ENCODE assay signal across 40 cellular contexts in genomic region chr20:22838001-22838400, GRCh38.
"Had no signal": no experiment of that assay in that cellular context is flagged by ENCODE, and none has a peak within 500 bp of the region (broad histone marks: within the 10 kb centered on the region; RNA-seq: fewer than 3 reads in every experiment).

No MANE protein-coding gene starts in this region.

- H3K36me3 Mint-ChIP-seq: activated naive CD4-positive, alpha-beta T cell treated with anti-CD3 and anti-CD28 coated beads, Interleukin-2, amount 10 ng/mL, durations not matched to agents 7 days and 5 days; activated naive CD4-positive, alpha-beta T cell treated with anti-CD3 and anti-CD28 coated beads, Interleukin-2, amount 50 U/mL, for 24 hours; activated naive CD4-positive, alpha-beta T cell treated with anti-CD3 and anti-CD28 coated beads, Interleukin-2, amount 50 U/mL, for 72 hours; activated naive CD8-positive, alpha-beta T cell; activated naive CD8-positive, alpha-beta T cell treated with anti-CD3 and anti-CD28 coated beads for 36 hours; activated naive CD8-positive, alpha-beta T cell treated with anti-CD3 and anti-CD28 coated beads, Interleukin-2, amount 10 ng/mL, durations not matched to agents 7 days and 5 days; brain had no signal

- H3K27me3 Mint-ChIP-seq: activated naive CD4-positive, alpha-beta T cell treated with anti-CD3 and anti-CD28 coated beads, Interleukin-2, amount 10 ng/mL, durations not matched to agents 7 days and 5 days; activated naive CD4-positive, alpha-beta T cell treated with anti-CD3 and anti-CD28 coated beads, Interleukin-2, amount 50 U/mL, for 24 hours; activated naive CD8-positive, alpha-beta T cell treated with anti-CD3 and anti-CD28 coated beads for 36 hours; activated naive CD8-positive, alpha-beta T cell treated with anti-CD3 and anti-CD28 coated beads, Interleukin-2, amount 10 ng/mL, durations not matched to agents 7 days and 5 days; activated T-cell treated with anti-CD3 and anti-CD28 coated beads, Interleukin-2, amount 50 U/mL, for 24 hours; activated T-helper 17 cell treated with anti-CD3 and anti-CD28 coated beads, Interleukin-2, amount 50 U/mL, for 72 hours; central memory CD8-positive, alpha-beta T cell had no signal

- H3K27ac ChIP-seq: adrenal gland, ascending aorta, body of pancreas, brain microvascular endothelial cell, breast epithelium, cardiac muscle cell had no signal

- H3K4me3 Mint-ChIP-seq: activated naive CD4-positive, alpha-beta T cell treated with anti-CD3 and anti-CD28 coated beads for 36 hours; activated naive CD4-positive, alpha-beta T cell treated with anti-CD3 and anti-CD28 coated beads, Interleukin-2, amount 10 ng/mL, durations not matched to agents 7 days and 5 days; activated naive CD4-positive, alpha-beta T cell treated with anti-CD3 and anti-CD28 coated beads, Interleukin-2, amount 50 U/mL, for 24 hours; activated naive CD8-positive, alpha-beta T cell; activated naive CD8-positive, alpha-beta T cell treated with anti-CD3 and anti-CD28 coated beads for 36 hours; activated naive CD8-positive, alpha-beta T cell treated with anti-CD3 and anti-CD28 coated beads, Interleukin-2, amount 10 ng/mL, durations not matched to agents 7 days and 5 days; activated naive CD8-positive, alpha-beta T cell treated with anti-CD3 and anti-CD28 coated beads, Interleukin-2, amount 50 U/mL, for 24 hours; activated T-cell treated with anti-CD3 and anti-CD28 coated beads, Interleukin-2, amount 50 U/mL, for 24 hours; activated T-cell treated with anti-CD3 and anti-CD28 coated beads, Interleukin-2, amount 50 U/mL, for 4 hours; activated T-cell treated with anti-CD3 and anti-CD28 coated beads, Interleukin-2, amount 50 U/mL, for 72 hours; activated T-helper 1 cell treated with anti-CD3 and anti-CD28 coated beads, Interleukin-12 subunit alpha, Interleukin-12 subunit beta, Interleukin-2, Interleukin-4 antibody, amounts not matched to agents 30 ng/mL and 10 ng/mL and 1 ng/mL, durations not matched to agents 14 hours and 24 hours and 36 hours; activated T-helper 17 cell treated with anti-CD3 and anti-CD28 coated beads, Interleukin-2, amount 50 U/mL, for 72 hours; brain; central memory CD8-positive, alpha-beta T cell had no signal

- H3K4me1 ChIP-seq: ascending aorta, breast epithelium had no signal

- H3K9me3 ChIP-seq: adrenal gland, ascending aorta, body of pancreas, breast epithelium had no signal

- H3K4me3 ChIP-seq: adrenal gland, ascending aorta, body of pancreas, breast epithelium, cardiac muscle cell had no signal

- DNase-seq: activated effector memory CD4-positive, alpha-beta T cell treated with anti-CD3 and anti-CD28 coated beads, Interleukin-2, amount 50 U/mL, for 16 hours; activated effector memory CD4-positive, alpha-beta T cell treated with Interleukin-2 at 50 U/mL for 16 hours; activated gamma-delta T cell; activated gamma-delta T cell treated with Interleukin-2 at 50 U/mL for 16 hours; activated naive CD4-positive, alpha-beta T cell; activated naive CD4-positive, alpha-beta T cell treated with anti-CD3 and anti-CD28 coated beads for 36 hours; activated naive CD4-positive, alpha-beta T cell treated with anti-CD3 and anti-CD28 coated beads, Interleukin-2, amount 10 ng/mL, durations not matched to agents 7 days and 5 days; activated naive CD4-positive, alpha-beta T cell treated with anti-CD3 and anti-CD28 coated beads, Interleukin-2, amount 50 U/mL, for 16 hours; activated naive CD4-positive, alpha-beta T cell treated with Interleukin-2 at 50 U/mL for 16 hours; activated naive CD8-positive, alpha-beta T cell treated with anti-CD3 and anti-CD28 coated beads for 36 hours; activated naive CD8-positive, alpha-beta T cell treated with anti-CD3 and anti-CD28 coated beads, Interleukin-2, amount 10 ng/mL, durations not matched to agents 7 days and 5 days; activated naive CD8-positive, alpha-beta T cell treated with anti-CD3 and anti-CD28 coated beads, Interleukin-2, amount 50 U/mL, for 24 hours; activated T-cell treated with anti-CD3 and anti-CD28 coated beads for 4 hours; activated T-cell treated with anti-CD3 and anti-CD28 coated beads, Interleukin-2, amount 50 U/mL, for 1 hour; activated T-cell treated with anti-CD3 and anti-CD28 coated beads, Interleukin-2, amount 50 U/mL, for 24 hours; activated T-cell treated with anti-CD3 and anti-CD28 coated beads, Interleukin-2, amount 50 U/mL, for 4 hours; activated T-cell treated with anti-CD3 and anti-CD28 coated beads, Interleukin-2, amount 50 U/mL, for 48 hours; activated T-cell treated with anti-CD3 and anti-CD28 coated beads, Interleukin-2, amount 50 U/mL, for 72 hours; adrenal gland; amniotic stem cell; amygdala; anterior cingulate cortex; aorta; body of pancreas; brain microvascular endothelial cell; caudate nucleus; central memory CD4-positive, alpha-beta T cell; cerebellar nuclear complex had no signal

- H3K4me1 Mint-ChIP-seq: activated naive CD4-positive, alpha-beta T cell treated with anti-CD3 and anti-CD28 coated beads, Interleukin-2, amount 10 ng/mL, durations not matched to agents 7 days and 5 days; activated naive CD4-positive, alpha-beta T cell treated with anti-CD3 and anti-CD28 coated beads, Interleukin-2, amount 50 U/mL, for 24 hours; activated naive CD8-positive, alpha-beta T cell treated with anti-CD3 and anti-CD28 coated beads for 36 hours; activated naive CD8-positive, alpha-beta T cell treated with anti-CD3 and anti-CD28 coated beads, Interleukin-2, amount 10 ng/mL, durations not matched to agents 7 days and 5 days; activated naive CD8-positive, alpha-beta T cell treated with anti-CD3 and anti-CD28 coated beads, Interleukin-2, amount 50 U/mL, for 24 hours; activated T-helper 17 cell treated with anti-CD3 and anti-CD28 coated beads, Interleukin-2, amount 50 U/mL, for 72 hours; brain; central memory CD8-positive, alpha-beta T cell had no signal

- H3K27ac Mint-ChIP-seq: activated naive CD4-positive, alpha-beta T cell treated with anti-CD3 and anti-CD28 coated beads for 36 hours; activated naive CD4-positive, alpha-beta T cell treated with anti-CD3 and anti-CD28 coated beads, Interleukin-2, amount 10 ng/mL, durations not matched to agents 7 days and 5 days; activated naive CD4-positive, alpha-beta T cell treated with anti-CD3 and anti-CD28 coated beads, Interleukin-2, amount 50 U/mL, for 24 hours; activated naive CD4-positive, alpha-beta T cell treated with anti-CD3 and anti-CD28 coated beads, Interleukin-2, amount 50 U/mL, for 72 hours; activated naive CD8-positive, alpha-beta T cell; activated naive CD8-positive, alpha-beta T cell treated with anti-CD3 and anti-CD28 coated beads for 36 hours; activated naive CD8-positive, alpha-beta T cell treated with anti-CD3 and anti-CD28 coated beads, Interleukin-2, amount 10 ng/mL, durations not matched to agents 7 days and 5 days; activated naive CD8-positive, alpha-beta T cell treated with anti-CD3 and anti-CD28 coated beads, Interleukin-2, amount 50 U/mL, for 24 hours; activated T-cell treated with anti-CD3 and anti-CD28 coated beads, Interleukin-2, amount 50 U/mL, for 24 hours; activated T-cell treated with anti-CD3 and anti-CD28 coated beads, Interleukin-2, amount 50 U/mL, for 72 hours; activated T-helper 1 cell treated with anti-CD3 and anti-CD28 coated beads, Interleukin-12 subunit alpha, Interleukin-12 subunit beta, Interleukin-2, Interleukin-4 antibody, amounts not matched to agents 30 ng/mL and 10 ng/mL and 1 ng/mL, durations not matched to agents 14 hours and 24 hours and 36 hours; activated T-helper 17 cell treated with anti-CD3 and anti-CD28 coated beads, Interleukin-2, amount 50 U/mL, for 72 hours; activated T-helper 2 cell treated with anti-CD3 and anti-CD28 coated beads, Interferon-gamma antibody, Interleukin-2, Interleukin-4, amounts not matched to agents 10 μg/mL and 5 μg/mL and 100 μg/mL, durations not matched to agents 14 hours and 24 hours and 36 hours; brain had no signal

- ATAC-seq: activated naive CD4-positive, alpha-beta T cell treated with anti-CD3 and anti-CD28 coated beads, Interleukin-2, amount 50 U/mL, for 72 hours; activated naive CD8-positive, alpha-beta T cell treated with anti-CD3 and anti-CD28 coated beads, Interleukin-2, amount 50 U/mL, for 24 hours; activated T-cell treated with anti-CD3 and anti-CD28 coated beads, Interleukin-2, amount 50 U/mL, for 4 hours; activated T-cell treated with anti-CD3 and anti-CD28 coated beads, Interleukin-2, amount 50 U/mL, for 72 hours; activated T-helper 17 cell treated with anti-CD3 and anti-CD28 coated beads, Interleukin-2, amount 50 U/mL, for 72 hours; body of pancreas had no signal

- H3K36me3 ChIP-seq: adrenal gland, ascending aorta, brain microvascular endothelial cell, breast epithelium, cardiac muscle cell had no signal

- H3K9me3 Mint-ChIP-seq: activated naive CD4-positive, alpha-beta T cell treated with anti-CD3 and anti-CD28 coated beads for 36 hours; activated naive CD4-positive, alpha-beta T cell treated with anti-CD3 and anti-CD28 coated beads, Interleukin-2, amount 10 ng/mL, durations not matched to agents 7 days and 5 days; activated naive CD4-positive, alpha-beta T cell treated with anti-CD3 and anti-CD28 coated beads, Interleukin-2, amount 50 U/mL, for 24 hours; activated naive CD8-positive, alpha-beta T cell treated with anti-CD3 and anti-CD28 coated beads for 36 hours; activated naive CD8-positive, alpha-beta T cell treated with anti-CD3 and anti-CD28 coated beads, Interleukin-2, amount 10 ng/mL, durations not matched to agents 7 days and 5 days; activated naive CD8-positive, alpha-beta T cell treated with anti-CD3 and anti-CD28 coated beads, Interleukin-2, amount 50 U/mL, for 24 hours; activated T-cell treated with anti-CD3 and anti-CD28 coated beads, Interleukin-2, amount 50 U/mL, for 24 hours; activated T-cell treated with anti-CD3 and anti-CD28 coated beads, Interleukin-2, amount 50 U/mL, for 4 hours; activated T-helper 1 cell treated with anti-CD3 and anti-CD28 coated beads, Interleukin-12 subunit alpha, Interleukin-12 subunit beta, Interleukin-2, Interleukin-4 antibody, amounts not matched to agents 30 ng/mL and 10 ng/mL and 1 ng/mL, durations not matched to agents 14 hours and 24 hours and 36 hours; activated T-helper 17 cell treated with anti-CD3 and anti-CD28 coated beads, Interleukin-2, amount 50 U/mL, for 72 hours; activated T-helper 2 cell treated with anti-CD3 and anti-CD28 coated beads, Interferon-gamma antibody, Interleukin-2, Interleukin-4, amounts not matched to agents 10 μg/mL and 5 μg/mL and 100 μg/mL, durations not matched to agents 14 hours and 24 hours and 36 hours had no signal

- H3K27me3 ChIP-seq: adrenal gland, ascending aorta, body of pancreas, brain microvascular endothelial cell, breast epithelium had no signal

- FAIRE-seq: astrocyte had no signal
